12 cellular contexts compared by ENCODE assay signal in genomic region chr6:127520061-127520460, GRCh38. TPM values are rescaled to one million over a fixed set of nuclear protein-coding genes. Genes with fewer than 3 reads are reported as not detected.
DNase-seq lines count a peak whose midpoint lies in the region; TF ChIP-seq lines count a peak whose summit lies in the region.
"Had no signal": no experiment of that assay in that cellular context is flagged by ENCODE, and none has a peak within 500 bp of the region (broad histone marks: within the 10 kb centered on the region; RNA-seq: fewer than 3 reads in every experiment).

No MANE protein-coding gene starts in this region.

- H3K27me3 ChIP-seq in MM.1S (replicated peaks; ENCODE audit: insufficient read depth, low read length): no peaks in the 10 kb centered on the region

- no peaks in the 10 kb centered on the region for H4K20me1 ChIP-seq in MM.1S (ENCODE audit: insufficient read depth, low read length)

- DNase-seq in NCI-H748 (lab: John Stamatoyannopoulos, UW; ENCODE audit: unreplicated experiment): peak; percentile 19
- DNase-seq in NCI-H748 treated with DMSO at 0.1 percent for 48 hours (lab: John Stamatoyannopoulos, UW): no peak
- peak; percentile 10 for DNase-seq in MM.1S
- no peak for DNase-seq in Ammon's horn (ENCODE audit: low spot score)
- no peak for DNase-seq in ureter (ENCODE audit: low spot score)
- DNase-seq in head of caudate nucleus: no peak
- DNase-seq: left lung had no signal

- H3K4me2 ChIP-seq in MM.1S (ENCODE audit: low read depth, low read length): no peak overlapping the region

- no peak overlapping the region for H3K27ac ChIP-seq in MM.1S (ENCODE audit: low read length)
- no peak overlapping the region for H3K27ac ChIP-seq in mesodermal cell (ENCODE audit: low read depth, low read length, severe bottlenecking)
- H3K27ac ChIP-seq: adrenal gland, left lung, thyroid gland had no signal

- no peaks in the 10 kb centered on the region for H3K79me2 ChIP-seq in MM.1S (ENCODE audit: low read length)

- peak overlapping the region; percentile 100 for H3K27ac Mint-ChIP-seq in brain

- H3K9me2 ChIP-seq in MM.1S (replicated peaks; ENCODE audit: insufficient read depth, low read length): no peaks in the 10 kb centered on the region

- H3F3A ChIP-seq in MM.1S (ENCODE audit: insufficient read depth, low read length): no peaks in the 10 kb centered on the region

- H3K4me1 ChIP-seq in MM.1S (ENCODE audit: low read length) (no peaks in the 10 kb centered on the region), mesodermal cell (ENCODE audit: control insufficient read depth, insufficient read depth, low read length, poor library complexity, severe bottlenecking) (peaks cover 11% of the 10 kb centered on the region)

- H3K9me3 Mint-ChIP-seq in brain: peaks cover 0 to 5% (median 0%) of the 10 kb centered on the region in 5 experiments

- H3K36me3 ChIP-seq in MM.1S (replicated peaks; ENCODE audit: insufficient read depth, low read length) (no peaks in the 10 kb centered on the region), mesodermal cell (ENCODE audit: control insufficient read depth, insufficient read depth, low read length) (no peaks in the 10 kb centered on the region)
- H3K36me3 ChIP-seq: adrenal gland, left lung, thyroid gland had no signal

- H3K27me3 Mint-ChIP-seq in brain: peaks cover 30% of the 10 kb centered on the region

- H3K9me3 ChIP-seq in MM.1S (replicated peaks; ENCODE audit: insufficient read depth, low read length): no peaks in the 10 kb centered on the region
- H3K9me3 ChIP-seq in mesodermal cell (ENCODE audit: control insufficient read depth, low read length): no peaks in the 10 kb centered on the region
- H3K9me3 ChIP-seq: adrenal gland, left lung, thyroid gland had no signal

- H2AFZ ChIP-seq in MM.1S (ENCODE audit: low read length): no peak overlapping the region

- H3K4me3 ChIP-seq in MM.1S (ENCODE audit: low read length) (no peak overlapping the region), mesodermal cell (ENCODE audit: extremely low read depth, insufficient read depth, low read length, poor library complexity, severe bottlenecking) (peak overlapping the region; percentile 51)
- H3K4me3 ChIP-seq: adrenal gland, left lung, thyroid gland had no signal

- TF ChIP-seq CTCF in MM.1S (IDR thresholded peaks at IDR 0.05; ENCODE audit: low read length): no peak
- TF ChIP-seq CTCF in brain (conservative IDR thresholded peaks at IDR 0.05): no peak

- intact Hi-C loops in head of caudate nucleus (cut with DNase I): no loop called here

- peaks cover 42% of the 10 kb centered on the region for H3K4me1 Mint-ChIP-seq in brain

- H3K36me3 Mint-ChIP-seq in brain: no peaks in the 10 kb centered on the region

- no CpG with 5 or more reads among the region's 2 CpGs for WGBS in mesodermal cell (ENCODE audit: insufficient coverage in 2 of 2), 2 experiments

- peak overlapping the region; percentile 91 to 98 (median 93) for H3K4me3 Mint-ChIP-seq in brain

- no peak overlapping the region for H3K9ac ChIP-seq in MM.1S (ENCODE audit: low read length)

RNA-seq across cellular contexts. Expression of gene C6orf58, which starts 56.9 kb away (rescaled TPM):
- not detected for polyA plus RNA-seq in brain (ENCODE audit: insufficient read depth, low read depth, low replicate concordance)
- polyA plus RNA-seq in mesodermal cell (2013, experiment 1 of 2): not detected
- not detected for polyA plus RNA-seq in mesodermal cell (2013, experiment 2 of 2)
- total RNA-seq in ureter: 0.55 TPM
- total RNA-seq: adrenal gland, epithelial cell of proximal tubule, left lung, thyroid gland had no signal
- polyA plus RNA-seq: adrenal gland had no signal

Comparison
In these comparisons a context has a peak if more than half of its experiments do, and no peak if none do; other contexts are left out.
1. DNase-seq: peak in NCI-H748 (single experiment) and MM.1S (single experiment); none in NCI-H748 treated with DMSO at 0.1 percent for 48 hours (single experiment), Ammon's horn (single experiment), ureter (single experiment) and head of caudate nucleus (0 of 42).